9 cellular contexts compared by ENCODE assay signal in genomic region chr1:98468111-98468717, GRCh38.
A peak's percentile ranks its signal among the peaks of the same experiment; 100 is the strongest.
DNase-seq lines count a peak whose midpoint lies in the region; ATAC-seq and TF ChIP-seq lines count a peak whose summit lies in the region.
"Had no signal": no experiment of that assay in that cellular context is flagged by ENCODE, and none has a peak within 500 bp of the region (broad histone marks: within the 10 kb centered on the region; RNA-seq: fewer than 3 reads in every experiment).

No MANE protein-coding gene starts in this region.

- peak; percentile 48; the same call in 2 of the 3 replicates for TF ChIP-seq CTCF in GM12872 (IDR thresholded peaks at IDR 0.05; ENCODE audit: insufficient read depth, low read depth, low read length)

- H3K9me3 Mint-ChIP-seq in activated T-helper 1 cell treated with anti-CD3 and anti-CD28 coated beads, Interleukin-12 subunit alpha, Interleukin-12 subunit beta, Interleukin-2, Interleukin-4 antibody, amounts not matched to agents 30 ng/mL and 10 ng/mL and 1 ng/mL, durations not matched to agents 14 hours and 24 hours and 36 hours = no peaks in the 10 kb centered on the region
- H3K9me3 Mint-ChIP-seq: dendritic cell treated with granulocyte-macrophage colony-stimulating factor and Interleukin-4, amounts not matched to agents 40 ng/mL and 50 ng/mL, for 4 days had no signal

- intact Hi-C loops in activated T-helper 1 cell treated with anti-CD3 and anti-CD28 coated beads, Interleukin-12 subunit alpha, Interleukin-12 subunit beta, Interleukin-2, Interleukin-4 antibody, amounts not matched to agents 30 ng/mL and 10 ng/mL and 1 ng/mL, durations not matched to agents 14 hours and 24 hours and 36 hours (cut with micrococcal nuclease) = loop anchor here (1.0 kb wide), 2 partner anchors 415 to 1502 kb away; no protein-coding TSS in a partner anchor

- H3K27me3 Mint-ChIP-seq in activated T-helper 1 cell treated with anti-CD3 and anti-CD28 coated beads, Interleukin-12 subunit alpha, Interleukin-12 subunit beta, Interleukin-2, Interleukin-4 antibody, amounts not matched to agents 30 ng/mL and 10 ng/mL and 1 ng/mL, durations not matched to agents 14 hours and 24 hours and 36 hours (ENCODE audit: insufficient read depth) = peaks cover 2% of the 10 kb centered on the region

- peak; percentile 66 for DNase-seq in ACHN
- peak; percentile 23 for DNase-seq in NCI-H345 (lab: John Stamatoyannopoulos, UW)
- peak; percentile 8 for DNase-seq in cerebellar cortex (ENCODE audit: low spot score)
- DNase-seq in medulla oblongata (ENCODE audit: extremely low spot score) = peak; percentile 58
- DNase-seq in activated T-helper 1 cell treated with anti-CD3 and anti-CD28 coated beads, Interleukin-12 subunit alpha, Interleukin-12 subunit beta, Interleukin-2, Interleukin-4 antibody, amounts not matched to agents 30 ng/mL and 10 ng/mL and 1 ng/mL, durations not matched to agents 14 hours and 24 hours and 36 hours (ENCODE audit: low spot score) = no peak

- ATAC-seq in GM18868 (IDR thresholded peaks at IDR 0.05; ENCODE audit: unreplicated experiment) (no peak), GM18505 (IDR thresholded peaks at IDR 0.05; ENCODE audit: unreplicated experiment) (no peak)

- TF ChIP-seq POLR2A in GM18505 (IDR thresholded peaks at IDR 0.05; ENCODE audit: borderline replicate concordance, extremely low read depth, insufficient read depth, insufficient read length) = no peak

- no peaks in the 10 kb centered on the region for H3K36me3 Mint-ChIP-seq in activated T-helper 1 cell treated with anti-CD3 and anti-CD28 coated beads, Interleukin-12 subunit alpha, Interleukin-12 subunit beta, Interleukin-2, Interleukin-4 antibody, amounts not matched to agents 30 ng/mL and 10 ng/mL and 1 ng/mL, durations not matched to agents 14 hours and 24 hours and 36 hours (ENCODE audit: low read depth)

- in situ Hi-C loops in ACHN (cut with HindIII; ENCODE audit: low pct_ligation_motif_present, low pct_unique_long_range_greater_than_20kb, low sequenced_read_pairs) = loop anchor here (10.0 kb wide), 1 partner anchor 413 kb away; no protein-coding TSS in a partner anchor

- no peak overlapping the region for H3K27ac Mint-ChIP-seq in activated T-helper 1 cell treated with anti-CD3 and anti-CD28 coated beads, Interleukin-12 subunit alpha, Interleukin-12 subunit beta, Interleukin-2, Interleukin-4 antibody, amounts not matched to agents 30 ng/mL and 10 ng/mL and 1 ng/mL, durations not matched to agents 14 hours and 24 hours and 36 hours
- H3K27ac Mint-ChIP-seq: dendritic cell treated with granulocyte-macrophage colony-stimulating factor and Interleukin-4, amounts not matched to agents 40 ng/mL and 50 ng/mL, for 4 days had no signal

- no peaks in the 10 kb centered on the region for H3K4me1 Mint-ChIP-seq in activated T-helper 1 cell treated with anti-CD3 and anti-CD28 coated beads, Interleukin-12 subunit alpha, Interleukin-12 subunit beta, Interleukin-2, Interleukin-4 antibody, amounts not matched to agents 30 ng/mL and 10 ng/mL and 1 ng/mL, durations not matched to agents 14 hours and 24 hours and 36 hours (ENCODE audit: low read depth)

- H3K4me3 Mint-ChIP-seq in activated T-helper 1 cell treated with anti-CD3 and anti-CD28 coated beads, Interleukin-12 subunit alpha, Interleukin-12 subunit beta, Interleukin-2, Interleukin-4 antibody, amounts not matched to agents 30 ng/mL and 10 ng/mL and 1 ng/mL, durations not matched to agents 14 hours and 24 hours and 36 hours = no peak overlapping the region
- H3K4me3 Mint-ChIP-seq: dendritic cell treated with granulocyte-macrophage colony-stimulating factor and Interleukin-4, amounts not matched to agents 40 ng/mL and 50 ng/mL, for 4 days had no signal
